ENCODE assay signal across 8 cellular contexts in genomic region chr2:9206991-9207640, GRCh38. TPM values are rescaled to one million over a fixed set of nuclear protein-coding genes. Genes with fewer than 3 reads are reported as not detected.
DNase-seq lines count a peak whose midpoint lies in the region; ATAC-seq, FAIRE-seq and TF ChIP-seq lines count a peak whose summit lies in the region.

No MANE protein-coding gene starts in this region.

- H3K4me1 Mint-ChIP-seq in CD14-positive monocyte, result peaks cover 14% of the 10 kb centered on the region

- TF ChIP-seq POLR2A in upper lobe of left lung (IDR thresholded peaks at IDR 0.05) (peak in 1 of 4 donors; percentile 27), H54 (IDR thresholded peaks at IDR 0.05; ENCODE audit: low read depth, low read length) (no peak)

- no peak for DNase-seq in CD14-positive monocyte (ENCODE audit: low spot score)
- peak; percentile 59 for DNase-seq in GM20000 (ENCODE audit: low spot score)
- DNase-seq in NT2/D1 (ENCODE audit: low read depth, low spot score), result no peak
- DNase-seq in dermis blood vessel endothelial cell, result peak; percentile 48
- DNase-seq in mesenchymal stem cell, result peak; percentile 43
- DNase-seq in upper lobe of left lung, result peak in 1 of 2 donors; percentile 91
- DNase-seq in H54 (ENCODE audit: insufficient read length, low spot score), result no peak
- DNase-seq in NCI-H128 (lab: John Stamatoyannopoulos, UW; ENCODE audit: unreplicated experiment), result no peak

- H3K9me3 Mint-ChIP-seq in CD14-positive monocyte, result peaks cover 0 to 5% (median 0%) of the 10 kb centered on the region in 7 donors

- peak overlapping the region; percentile 47 to 99 for H3K14ac ChIP-seq in mesenchymal stem cell (ENCODE audit: low read length in 2 of 2)

- peak overlapping the region; percentile 54 to 97 for H2BK12ac ChIP-seq in mesenchymal stem cell (ENCODE audit: low read length in 2 of 2)

- H3K4me2 ChIP-seq in mesenchymal stem cell (ENCODE audit: low read length, poor library complexity, severe bottlenecking), result peak overlapping the region; percentile 85

- H2AFZ ChIP-seq in mesenchymal stem cell (ENCODE audit: low read depth, low read length), result peak overlapping the region; percentile 39

- ATAC-seq in upper lobe of left lung (ENCODE audit: low FRiP score in 2 of 2), result peak in 1 of 2 donors; percentile 11

- H3K9me3 ChIP-seq in NT2/D1 (ENCODE audit: insufficient read depth, low read length) (no peaks in the 10 kb centered on the region), mesenchymal stem cell (ENCODE audit: control insufficient read depth, low read length) (no peaks in the 10 kb centered on the region), upper lobe of left lung (no peaks in the 10 kb centered on the region)

- H3K36me3 Mint-ChIP-seq in CD14-positive monocyte, result peaks cover 2 to 3% of the 10 kb centered on the region in 2 donors

- peak overlapping the region; percentile 57 for H2BK5ac ChIP-seq in mesenchymal stem cell (ENCODE audit: low read depth, low read length, poor library complexity, severe bottlenecking)

- peak overlapping the region; percentile 81 to 97 for H3K4ac ChIP-seq in mesenchymal stem cell (ENCODE audit: low read depth in 1 of 2, low read length in 2 of 2)

- H3K79me1 ChIP-seq in mesenchymal stem cell (replicated peaks; ENCODE audit: low read length, poor library complexity, severe bottlenecking), result peaks cover 7% of the 10 kb centered on the region

- H3K4me3 Mint-ChIP-seq in CD14-positive monocyte, result peak overlapping the region; percentile 72 to 73

- H3K36me3 ChIP-seq in NT2/D1 (ENCODE audit: insufficient read depth, insufficient read length, low read length) (peaks cover 2% of the 10 kb centered on the region), mesenchymal stem cell (ENCODE audit: control insufficient read depth in 1 of 2, insufficient read depth in 2 of 2, low read depth in 1 of 2, low read length in 2 of 2) (peaks cover 0 to 2% of the 10 kb centered on the region in 2 experiments), upper lobe of left lung (no peaks in the 10 kb centered on the region)

- peak overlapping the region; percentile 83 to 96 for H3K23ac ChIP-seq in mesenchymal stem cell (ENCODE audit: low read length in 2 of 2)

- TF ChIP-seq CTCF in CD14-positive monocyte (IDR thresholded peaks at IDR 0.05), result no peak
- no peak for TF ChIP-seq CTCF in GM20000 (IDR thresholded peaks at IDR 0.05; ENCODE audit: extremely low read depth, missing control alignments)
- TF ChIP-seq CTCF in upper lobe of left lung (IDR thresholded peaks at IDR 0.05), result no peak

- peak overlapping the region; percentile 64 for H3K4me3 ChIP-seq in NT2/D1 (ENCODE audit: insufficient read length, low read depth)
- H3K4me3 ChIP-seq in mesenchymal stem cell (ENCODE audit: insufficient read depth in 1 of 2, low read depth in 1 of 2, low read length in 2 of 2), result peak overlapping the region; percentile 94 to 95
- peak overlapping the region; percentile 63 to 79 (median 69) for H3K4me3 ChIP-seq in upper lobe of left lung

- H2BK120ac ChIP-seq in mesenchymal stem cell (ENCODE audit: low read depth, low read length), result peak overlapping the region; percentile 95

- H3K27me3 ChIP-seq in NT2/D1 (ENCODE audit: insufficient read depth, insufficient read length) (peaks cover 36% of the 10 kb centered on the region), mesenchymal stem cell (ENCODE audit: control insufficient read depth in 1 of 2, insufficient read depth in 1 of 2, low read length in 2 of 2) (no peaks in the 10 kb centered on the region), upper lobe of left lung (peaks cover 0 to 2% (median 0%) of the 10 kb centered on the region in 4 donors)

- H4K8ac ChIP-seq in mesenchymal stem cell (ENCODE audit: low read length), result peak overlapping the region; percentile 87

- no peak for TF ChIP-seq EP300 in upper lobe of left lung (IDR thresholded peaks at IDR 0.05)

- H3K27ac ChIP-seq in mesenchymal stem cell (ENCODE audit: low read length, poor library complexity, severe bottlenecking) (no peak overlapping the region), upper lobe of left lung (peak overlapping the region; percentile 84 to 91 (median 89))

- under 1% methylated on average over 60 of the region's 84 CpGs for WGBS in mesenchymal stem cell
- WGBS in upper lobe of left lung, 2 donors, result 0% methylated on average over 12 of the region's 84 CpGs; no CpG with 5 or more reads in 1 of the 2 donors

- no peak overlapping the region for H3K27ac Mint-ChIP-seq in CD14-positive monocyte

- H3K18ac ChIP-seq in mesenchymal stem cell (ENCODE audit: low read depth in 1 of 2, low read length in 2 of 2), result peak overlapping the region; percentile 97 to 99

- peaks cover under 1% of the 10 kb centered on the region for H3K4me1 ChIP-seq in NT2/D1 (ENCODE audit: insufficient read depth, insufficient read length)
- H3K4me1 ChIP-seq in mesenchymal stem cell (ENCODE audit: control insufficient read depth, insufficient read depth, low read depth, low read length), result peaks cover 4% of the 10 kb centered on the region
- peaks cover 12 to 40% (median 20%) of the 10 kb centered on the region in 4 donors for H3K4me1 ChIP-seq in upper lobe of left lung

- peaks cover 19 to 36% (median 34%) of the 10 kb centered on the region in 3 donors for H3K27me3 Mint-ChIP-seq in CD14-positive monocyte (ENCODE audit: low read depth in 3 of 3)

- no peak for FAIRE-seq in H54 (lab: Jason Lieb, UNC)

- peak overlapping the region; percentile 99 for H2BK15ac ChIP-seq in mesenchymal stem cell (ENCODE audit: low read depth, poor library complexity, severe bottlenecking)

- H3K9ac ChIP-seq in NT2/D1 (ENCODE audit: insufficient read length, low read depth) (peak overlapping the region; percentile 87), mesenchymal stem cell (ENCODE audit: low read length) (peak overlapping the region; percentile 92)

- no peak overlapping the region for H2AK5ac ChIP-seq in mesenchymal stem cell (ENCODE audit: low read length, severe bottlenecking)

- peak overlapping the region; percentile 98 for H4K91ac ChIP-seq in mesenchymal stem cell (ENCODE audit: low read length)

- intact Hi-C loops in CD14-positive monocyte (cut with micrococcal nuclease), result loop anchor here (5.0 to 10.0 kb wide), 2 partner anchors 55 to 58 kb away; no protein-coding TSS in a partner anchor

RNA-seq across cellular contexts. Expression of gene ASAP2, which starts 0.5 kb away (rescaled TPM):
- under 1 TPM; 0.08 to 0.20 TPM for polyA plus RNA-seq in CD14-positive monocyte
- total RNA-seq in dermis blood vessel endothelial cell, result 58.0 and 59.6 TPM in 2 replicates
- 27.5 TPM for polyA plus RNA-seq in mesenchymal stem cell (2013, experiment 1 of 2)
- 23.9 TPM for polyA plus RNA-seq in mesenchymal stem cell (2013, experiment 2 of 2)
- 10 to 100 TPM; 20.4 to 26.0 (median 23.4) TPM for total RNA-seq in upper lobe of left lung

Comparison
In these comparisons a context has a peak if more than half of its experiments do, and no peak if none do; other contexts are left out.
1. DNase-seq: peak in GM20000 (single experiment), dermis blood vessel endothelial cell (single experiment) and mesenchymal stem cell (single experiment); none in CD14-positive monocyte (single experiment), NT2/D1 (single experiment), H54 (single experiment) and NCI-H128 (single experiment).
2. Peak in every context shown above with its lines, with median percentiles within 50 percentile points of each other: H3K4me3 ChIP-seq.